Comparison of ENCODE assay signal across 5 cellular contexts in genomic region chr2:157224448-157224847, GRCh38. TPM values are rescaled to one million over a fixed set of nuclear protein-coding genes. Genes with fewer than 3 reads are reported as not detected.
"Had no signal": no experiment of that assay in that cellular context is flagged by ENCODE, and none has a peak within 500 bp of the region (broad histone marks: within the 10 kb centered on the region; RNA-seq: fewer than 3 reads in every experiment).

No MANE protein-coding gene starts in this region.

RNA-seq across cellular contexts. Expression of gene GALNT5, which starts 33.1 kb away (rescaled TPM):
- total RNA-seq: naive thymus-derived CD8-positive, alpha-beta T cell; natural killer cell; pulmonary artery endothelial cell had no signal
- polyA plus RNA-seq: naive thymus-derived CD8-positive, alpha-beta T cell; neural cell; pancreas had no signal
